ENCODE assay signal across 20 cellular contexts in genomic region chr17:27954521-27955495, GRCh38.
"Had no signal": no experiment of that assay in that cellular context is flagged by ENCODE, and none has a peak within 500 bp of the region (broad histone marks: within the 10 kb centered on the region; RNA-seq: fewer than 3 reads in every experiment).

No MANE protein-coding gene starts in this region.

- DNase-seq: activated CD4-positive, alpha-beta memory T cell treated with anti-CD3 and anti-CD28 coated beads, Interleukin-2, amount 10 ng/mL, durations not matched to agents 7 days and 5 days; activated CD4-positive, alpha-beta T cell treated with anti-CD3 and anti-CD28 coated beads, Interleukin-2, amount 10 ng/mL, durations not matched to agents 24 days and 14 days; activated gamma-delta T cell; activated naive CD4-positive, alpha-beta T cell treated with anti-CD3 and anti-CD28 coated beads, Interleukin-2, amount 50 U/mL, for 16 hours; central memory CD4-positive, alpha-beta T cell; dermis blood vessel endothelial cell; effector CD8-positive, alpha-beta T cell; foreskin keratinocyte; kidney; left ventricle myocardium inferior; naive thymus-derived CD8-positive, alpha-beta T cell; pancreas; right cardiac atrium; stimulated activated CD4-positive, alpha-beta T cell treated with anti-CD3 and anti-CD28 coated beads, Interleukin-12 subunit alpha, Interleukin-12 subunit beta, amount 100 ng/mL, for 4 hours; stimulated activated naive B cell treated with anti-CD40 and anti-IgM and Interleukin-4, amounts not matched to agents 10 μg/mL and 1 μg/mL and 100 μg/mL, for 72 hours; SW 1271; T-helper 17 cell; upper lobe of right lung had no signal

- H3K4me1 Mint-ChIP-seq: activated CD4-positive, alpha-beta memory T cell treated with anti-CD3 and anti-CD28 coated beads, Interleukin-2, amount 10 ng/mL, durations not matched to agents 7 days and 5 days; activated CD4-positive, alpha-beta T cell treated with anti-CD3 and anti-CD28 coated beads, Interleukin-2, amount 10 ng/mL, durations not matched to agents 24 days and 14 days; naive thymus-derived CD8-positive, alpha-beta T cell; stimulated activated naive B cell treated with anti-CD40 and anti-IgM and Interleukin-4, amounts not matched to agents 10 μg/mL and 1 μg/mL and 100 μg/mL, for 72 hours; T-helper 17 cell had no signal

- H3K36me3 Mint-ChIP-seq: mesothelial cell of epicardium; naive thymus-derived CD8-positive, alpha-beta T cell; stimulated activated naive B cell treated with anti-CD40 and anti-IgM and Interleukin-4, amounts not matched to agents 10 μg/mL and 1 μg/mL and 100 μg/mL, for 72 hours had no signal

- H3K4me3 Mint-ChIP-seq: activated CD4-positive, alpha-beta memory T cell treated with anti-CD3 and anti-CD28 coated beads, Interleukin-2, amount 10 ng/mL, durations not matched to agents 7 days and 5 days; activated CD4-positive, alpha-beta T cell treated with anti-CD3 and anti-CD28 coated beads, Interleukin-2, amount 10 ng/mL, durations not matched to agents 24 days and 14 days; activated T-helper 1 cell treated with anti-CD3 and anti-CD28 coated beads, Interleukin-12 subunit alpha, Interleukin-12 subunit beta, Interleukin-2, Interleukin-4 antibody, amounts not matched to agents 30 ng/mL and 10 ng/mL and 1 ng/mL, durations not matched to agents 14 hours and 24 hours and 36 hours; mesothelial cell of epicardium; naive thymus-derived CD8-positive, alpha-beta T cell; stimulated activated naive B cell treated with anti-CD40 and anti-IgM and Interleukin-4, amounts not matched to agents 10 μg/mL and 1 μg/mL and 100 μg/mL, for 72 hours; T-helper 17 cell had no signal

- H3K27ac Mint-ChIP-seq: activated CD4-positive, alpha-beta memory T cell treated with anti-CD3 and anti-CD28 coated beads, Interleukin-2, amount 10 ng/mL, durations not matched to agents 7 days and 5 days; activated CD4-positive, alpha-beta T cell treated with anti-CD3 and anti-CD28 coated beads, Interleukin-2, amount 10 ng/mL, durations not matched to agents 24 days and 14 days; activated T-helper 1 cell treated with anti-CD3 and anti-CD28 coated beads, Interleukin-12 subunit alpha, Interleukin-12 subunit beta, Interleukin-2, Interleukin-4 antibody, amounts not matched to agents 30 ng/mL and 10 ng/mL and 1 ng/mL, durations not matched to agents 14 hours and 24 hours and 36 hours; mesothelial cell of epicardium; stimulated activated naive B cell treated with anti-CD40 and anti-IgM and Interleukin-4, amounts not matched to agents 10 μg/mL and 1 μg/mL and 100 μg/mL, for 72 hours; T-helper 17 cell had no signal

- ATAC-seq: foreskin keratinocyte; naive thymus-derived CD8-positive, alpha-beta T cell; pancreas; right cardiac atrium; stimulated activated naive B cell treated with anti-CD40 and anti-IgM and Interleukin-4, amounts not matched to agents 10 μg/mL and 1 μg/mL and 100 μg/mL, for 72 hours; T-helper 17 cell; upper lobe of right lung had no signal

- H3K9me3 Mint-ChIP-seq: activated CD4-positive, alpha-beta memory T cell treated with anti-CD3 and anti-CD28 coated beads, Interleukin-2, amount 10 ng/mL, durations not matched to agents 7 days and 5 days; activated CD4-positive, alpha-beta T cell treated with anti-CD3 and anti-CD28 coated beads, Interleukin-2, amount 10 ng/mL, durations not matched to agents 24 days and 14 days; activated T-helper 1 cell treated with anti-CD3 and anti-CD28 coated beads, Interleukin-12 subunit alpha, Interleukin-12 subunit beta, Interleukin-2, Interleukin-4 antibody, amounts not matched to agents 30 ng/mL and 10 ng/mL and 1 ng/mL, durations not matched to agents 14 hours and 24 hours and 36 hours; mesothelial cell of epicardium; naive thymus-derived CD8-positive, alpha-beta T cell; stimulated activated naive B cell treated with anti-CD40 and anti-IgM and Interleukin-4, amounts not matched to agents 10 μg/mL and 1 μg/mL and 100 μg/mL, for 72 hours had no signal
